ENCODE assay signal across 18 cellular contexts in the genomic region with DNA sequence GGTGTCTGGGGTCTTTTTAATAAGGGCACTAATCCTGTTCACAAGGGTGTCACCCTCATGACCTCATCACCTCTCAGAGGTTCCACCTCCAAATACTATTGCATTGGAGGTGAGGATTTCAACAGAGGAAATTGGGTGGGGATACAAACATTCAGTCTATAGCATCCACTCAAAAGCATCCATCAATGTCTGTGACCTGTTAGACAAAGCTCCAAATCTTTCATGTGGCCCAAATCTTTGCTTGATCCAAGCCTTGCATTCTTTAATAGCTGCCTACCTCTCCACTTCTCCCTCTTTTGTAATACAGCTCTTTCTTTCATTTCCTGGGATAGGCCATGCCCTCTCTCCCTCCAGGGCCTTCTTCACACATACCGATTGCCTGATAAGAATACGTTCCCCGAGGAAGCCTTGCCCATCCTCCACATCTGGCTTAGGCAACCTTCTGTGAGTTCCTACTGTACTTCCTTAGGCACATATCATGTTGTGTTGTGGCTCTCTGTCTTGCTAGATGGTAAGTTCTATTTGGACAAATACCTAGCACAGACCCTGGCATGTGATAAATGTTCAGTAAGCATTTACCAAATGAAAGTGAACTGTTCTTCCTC.
DNase-seq lines count a peak whose midpoint lies in the region; ATAC-seq and TF ChIP-seq lines count a peak whose summit lies in the region.
"Had no signal": no experiment of that assay in that cellular context is flagged by ENCODE, and none has a peak within 500 bp of the region (broad histone marks: within the 10 kb centered on the region; RNA-seq: fewer than 3 reads in every experiment).

No MANE protein-coding gene starts in this region.

- H3K79me1 ChIP-seq in trophoblast cell (ENCODE audit: low read length), result peaks cover 3% of the 10 kb centered on the region

- H3K14ac ChIP-seq in trophoblast cell (ENCODE audit: low read length), result no peak overlapping the region

- H3K4me1 ChIP-seq in trophoblast cell (ENCODE audit: control insufficient read depth in 1 of 2, insufficient read depth in 2 of 2, low read length in 2 of 2), result peaks cover 2 to 5% of the 10 kb centered on the region in 2 experiments
- H3K4me1 ChIP-seq: gastrocnemius medialis had no signal

- no peak overlapping the region for H2AFZ ChIP-seq in trophoblast cell (ENCODE audit: insufficient read depth, low read length, poor library complexity)

- peaks cover 17% of the 10 kb centered on the region for H3K36me3 Mint-ChIP-seq in activated CD8-positive, alpha-beta memory T cell treated with anti-CD3 and anti-CD28 coated beads, Interleukin-2, amount 10 ng/mL, durations not matched to agents 7 days and 5 days
- peaks cover 7% of the 10 kb centered on the region for H3K36me3 Mint-ChIP-seq in endothelial cell (ENCODE audit: low read depth, unreplicated experiment)

- WGBS in trophoblast cell (ENCODE audit: extremely low coverage, insufficient coverage, insufficient read length), result no CpG with 5 or more reads among the region's 3 CpGs

- H3K18ac ChIP-seq in trophoblast cell (ENCODE audit: low read length), result no peak overlapping the region

- no peak overlapping the region for H3K4ac ChIP-seq in trophoblast cell (ENCODE audit: low read depth, low read length)

- no peaks in the 10 kb centered on the region for H3K36me3 ChIP-seq in trophoblast cell (ENCODE audit: control insufficient read depth in 1 of 2, insufficient read depth in 2 of 2, low read length in 2 of 2)
- H3K36me3 ChIP-seq: gastrocnemius medialis had no signal

- no peaks in the 10 kb centered on the region for H3K27me3 Mint-ChIP-seq in activated CD8-positive, alpha-beta memory T cell treated with anti-CD3 and anti-CD28 coated beads, Interleukin-2, amount 10 ng/mL, durations not matched to agents 7 days and 5 days
- H3K27me3 Mint-ChIP-seq in endothelial cell (ENCODE audit: unreplicated experiment), result peaks cover 5% of the 10 kb centered on the region
- H3K27me3 Mint-ChIP-seq: central memory CD8-positive, alpha-beta T cell had no signal

- H3K27ac ChIP-seq in trophoblast cell (ENCODE audit: low read depth, low read length), result peak overlapping the region; percentile 14

- no peak overlapping the region for H2BK5ac ChIP-seq in trophoblast cell (ENCODE audit: low read depth, low read length, poor library complexity)

- H3K4me2 ChIP-seq in trophoblast cell (ENCODE audit: low read length), result no peak overlapping the region

- no peaks in the 10 kb centered on the region for H3K79me2 ChIP-seq in trophoblast cell (ENCODE audit: control insufficient read depth, insufficient read depth, low read length, poor library complexity)

- no peak for DNase-seq in activated CD8-positive, alpha-beta memory T cell treated with anti-CD3 and anti-CD28 coated beads, Interleukin-2, amount 10 ng/mL, durations not matched to agents 7 days and 5 days
- no peak for DNase-seq in activated CD8-positive, alpha-beta memory T cell treated with anti-CD3 and anti-CD28 coated beads, Interleukin-2, amount 50 U/mL, for 4 hours
- peak; percentile 38 for DNase-seq in OCI-M1 (lab: John Stamatoyannopoulos, UW)
- DNase-seq in endothelial cell (ENCODE audit: low spot score), result no peak
- peak; percentile 89 to 94 for DNase-seq in trophoblast cell
- no peak for DNase-seq in NCI-H2227 (lab: John Stamatoyannopoulos, UW; ENCODE audit: unreplicated experiment)
- no peak for DNase-seq in HEK293T (ENCODE audit: extremely low spot score)
- no peak for DNase-seq in NCI-H2196 (lab: John Stamatoyannopoulos, UW; ENCODE audit: unreplicated experiment)
- DNase-seq: gastrocnemius medialis; GDM1; H9; MM.1S; NCI-H2081; NCI-H82; nucleus accumbens; stimulated activated CD4-positive, alpha-beta T cell treated with anti-CD3 and anti-CD28 coated beads, Interleukin-1b, Interleukin-23, amount 100 ng/mL, for 48 hours had no signal

- no peak overlapping the region for H3K4me3 ChIP-seq in trophoblast cell (ENCODE audit: low read depth, low read length)
- H3K4me3 ChIP-seq: gastrocnemius medialis had no signal

- H3K9me3 ChIP-seq in trophoblast cell (ENCODE audit: insufficient read depth, low read depth, low read length), result no peaks in the 10 kb centered on the region
- H3K9me3 ChIP-seq: gastrocnemius medialis had no signal

- peak overlapping the region; percentile 9 for H3K27ac Mint-ChIP-seq in activated CD8-positive, alpha-beta memory T cell treated with anti-CD3 and anti-CD28 coated beads, Interleukin-2, amount 10 ng/mL, durations not matched to agents 7 days and 5 days
- peak overlapping the region; percentile 2 for H3K27ac Mint-ChIP-seq in endothelial cell (ENCODE audit: unreplicated experiment)

- no peak overlapping the region for H2AK5ac ChIP-seq in trophoblast cell (ENCODE audit: low read length)

- H3K4me1 Mint-ChIP-seq in activated CD8-positive, alpha-beta memory T cell treated with anti-CD3 and anti-CD28 coated beads, Interleukin-2, amount 10 ng/mL, durations not matched to agents 7 days and 5 days, result peaks cover 36% of the 10 kb centered on the region
- peaks cover 36% of the 10 kb centered on the region for H3K4me1 Mint-ChIP-seq in endothelial cell (ENCODE audit: unreplicated experiment)

- TF ChIP-seq CTCF in endothelial cell (IDR thresholded peaks at IDR 0.05; ENCODE audit: unreplicated experiment), result no peak

- no peak overlapping the region for H3K9ac ChIP-seq in trophoblast cell (ENCODE audit: low read length)

- H3K4me3 Mint-ChIP-seq in activated CD8-positive, alpha-beta memory T cell treated with anti-CD3 and anti-CD28 coated beads, Interleukin-2, amount 10 ng/mL, durations not matched to agents 7 days and 5 days, result no peak overlapping the region
- H3K4me3 Mint-ChIP-seq in endothelial cell (ENCODE audit: unreplicated experiment), result peak overlapping the region; percentile 53
- H3K4me3 Mint-ChIP-seq: central memory CD8-positive, alpha-beta T cell; H9 had no signal

- H4K8ac ChIP-seq in trophoblast cell (ENCODE audit: low read depth, low read length), result no peak overlapping the region

- H3K27me3 ChIP-seq in trophoblast cell (ENCODE audit: insufficient read depth, low read length), result no peaks in the 10 kb centered on the region
- H3K27me3 ChIP-seq: gastrocnemius medialis had no signal

- H2BK12ac ChIP-seq in trophoblast cell (ENCODE audit: low read length), result no peak overlapping the region

- CTCF ChIA-PET in activated CD8-positive, alpha-beta memory T cell treated with anti-CD3 and anti-CD28 coated beads, Interleukin-2, amount 10 ng/mL, durations not matched to agents 7 days and 5 days (lab: Charles Lee), result interaction anchor here (0.6 to 6.2 kb wide), 5 partner anchors 23 to 71 kb away, joined by 3 to 208 read pairs (median 4); a partner anchor contains a TSS
- CTCF ChIA-PET in HEK293T (lab: Yijun Ruan, JAX), result no interaction called here

- no peak overlapping the region for H2BK120ac ChIP-seq in trophoblast cell (ENCODE audit: insufficient read depth, low read length, poor library complexity)

- H3K23ac ChIP-seq in trophoblast cell (ENCODE audit: low read length), result no peak overlapping the region

- H3K9me3 Mint-ChIP-seq in activated CD8-positive, alpha-beta memory T cell treated with anti-CD3 and anti-CD28 coated beads, Interleukin-2, amount 10 ng/mL, durations not matched to agents 7 days and 5 days (ENCODE audit: low read depth), result no peaks in the 10 kb centered on the region
- no peaks in the 10 kb centered on the region for H3K9me3 Mint-ChIP-seq in endothelial cell (ENCODE audit: unreplicated experiment)
- H3K9me3 Mint-ChIP-seq: central memory CD8-positive, alpha-beta T cell had no signal

- ATAC-seq in activated CD8-positive, alpha-beta memory T cell treated with anti-CD3 and anti-CD28 coated beads, Interleukin-2, amount 10 ng/mL, durations not matched to agents 7 days and 5 days, result no peak
- ATAC-seq: gastrocnemius medialis, sciatic nerve had no signal

- H4K12ac ChIP-seq in trophoblast cell (ENCODE audit: low read depth, low read length), result no peak overlapping the region

- H4K91ac ChIP-seq in trophoblast cell (ENCODE audit: low read depth, low read length), result no peak overlapping the region

- POLR2A ChIA-PET in HEK293T (lab: Yijun Ruan, JAX), result no interaction called here

TF ChIP-seq in HEK293T, 16 proteins besides CTCF, POLR2A, EP300 and RAD21:
- TF ChIP-seq TARDBP (IDR thresholded peaks at IDR 0.05), result no peak
- no peak for TF ChIP-seq ARNT (IDR thresholded peaks at IDR 0.05)
- TF ChIP-seq CTBP1 (IDR thresholded peaks at IDR 0.05; ENCODE audit: borderline replicate concordance), result no peak
- no peak for TF ChIP-seq L3MBTL2 (conservative IDR thresholded peaks at IDR 0.05)
- no peak for TF ChIP-seq ZNF384 (IDR thresholded peaks at IDR 0.05)
TF ChIP-seq in HEK293T: peak in this region for 0.

Comparison
In these comparisons a context has a peak if more than half of its experiments do, and no peak if none do; other contexts are left out.
1. DNase-seq: peak in OCI-M1 (single experiment) and trophoblast cell (2 of 2); none in activated CD8-positive, alpha-beta memory T cell treated with anti-CD3 and anti-CD28 coated beads, Interleukin-2, amount 10 ng/mL, durations not matched to agents 7 days and 5 days (single experiment), activated CD8-positive, alpha-beta memory T cell treated with anti-CD3 and anti-CD28 coated beads, Interleukin-2, amount 50 U/mL, for 4 hours (single experiment), endothelial cell (single experiment), NCI-H2227 (single experiment), HEK293T (single experiment) and NCI-H2196 (single experiment).